ENCODE assay signal across 26 cellular contexts in genomic region chr14:95611293-95611880, GRCh38.
DNase-seq lines count a peak whose midpoint lies in the region; ATAC-seq, FAIRE-seq and TF ChIP-seq lines count a peak whose summit lies in the region.
"Had no signal": no experiment of that assay in that cellular context is flagged by ENCODE, and none has a peak within 500 bp of the region (broad histone marks: within the 10 kb centered on the region; RNA-seq: fewer than 3 reads in every experiment).

No MANE protein-coding gene starts in this region.

- H3K4me3 ChIP-seq in LNCaP clone FGC (ENCODE audit: low read depth, low read length) (no peak overlapping the region), epithelial cell of proximal tubule (ENCODE audit: low read depth, low read length) (no peak overlapping the region), HAP-1 (no peak overlapping the region)
- H3K4me3 ChIP-seq: adrenal gland, coronary artery, heart left ventricle, left ventricle myocardium inferior had no signal

- FAIRE-seq in GM18507 (lab: Jason Lieb, UNC) = peak; percentile 31
- FAIRE-seq: A204.1, endometrium had no signal

- DNase-seq in NCI-H1436 (lab: John Stamatoyannopoulos, UW) (peak; percentile 10), NCI-H1436 treated with DMSO at 0.1 percent for 48 hours (lab: John Stamatoyannopoulos, UW) (no peak), GM18507 (ENCODE audit: extremely low spot score, insufficient read length, low read depth) (no peak), LNCaP clone FGC (ENCODE audit: low read depth) (no peak), epithelial cell of proximal tubule (ENCODE audit: low read depth) (no peak), H4 (ENCODE audit: low spot score) (no peak), HAP-1 (ENCODE audit: low spot score in 2 of 2) (no peak)
- DNase-seq: activated CD4-positive, alpha-beta T cell treated with anti-CD3 and anti-CD28 coated beads, Interleukin-2, amount 50 U/mL, for 4 hours; activated gamma-delta T cell; adrenal gland; BE2C; Calu3; heart left ventricle; immature natural killer cell; left ventricle myocardium inferior; NCI-H1048; NCI-H524; posterior cingulate gyrus; SHP77; stimulated activated CD4-positive, alpha-beta T cell treated with anti-CD3 and anti-CD28 coated beads, Interleukin-1b, Interleukin-23, amount 100 ng/mL, for 48 hours; stimulated activated naive CD4-positive, alpha-beta T cell; T-helper 1 cell had no signal

- no peaks in the 10 kb centered on the region for H3K9me3 ChIP-seq in HAP-1
- H3K9me3 ChIP-seq: adrenal gland, BE2C, heart left ventricle, left ventricle myocardium inferior had no signal

- no peaks in the 10 kb centered on the region for H3K36me3 ChIP-seq in HAP-1 (replicated peaks)
- H3K36me3 ChIP-seq: adrenal gland, BE2C, heart left ventricle, left ventricle myocardium inferior had no signal

- in situ Hi-C loops in HAP-1 (cut with MboI; ENCODE audit: low sequenced_read_pairs) = no loop called here

- TF ChIP-seq CTCF in LNCaP clone FGC (IDR thresholded peaks at IDR 0.05; ENCODE audit: control insufficient read depth, extremely low read depth, insufficient read depth) (0 out of 2 replicates have a peak, but pooled peaks have one; percentile 1), epithelial cell of proximal tubule (conservative IDR thresholded peaks at IDR 0.05; ENCODE audit: low read depth, low read length) (peak; percentile 7)

- H3K27me3 ChIP-seq in HAP-1 (ENCODE audit: low read depth) = no peaks in the 10 kb centered on the region; the same call in 1 of the 2 replicates
- H3K27me3 ChIP-seq: adrenal gland had no signal

- no peak for ATAC-seq in GM21723 (IDR thresholded peaks at IDR 0.05; ENCODE audit: unreplicated experiment)
- ATAC-seq: heart left ventricle had no signal

- H3K4me1 ChIP-seq in HAP-1 = peaks cover 4% of the 10 kb centered on the region
- H3K4me1 ChIP-seq: adrenal gland, BE2C, heart left ventricle, left ventricle myocardium inferior had no signal
